ENCODE assay signal across 26 cellular contexts in genomic region chr5:156693113-156693512, GRCh38.
"Had no signal": no experiment of that assay in that cellular context is flagged by ENCODE, and none has a peak within 500 bp of the region (broad histone marks: within the 10 kb centered on the region; RNA-seq: fewer than 3 reads in every experiment).

No MANE protein-coding gene starts in this region.

- H3K9me3 Mint-ChIP-seq: activated naive CD4-positive, alpha-beta T cell treated with anti-CD3 and anti-CD28 coated beads, Interleukin-2, amount 50 U/mL, for 24 hours; activated T-cell treated with anti-CD3 and anti-CD28 coated beads, Interleukin-2, amount 50 U/mL, for 24 hours; activated T-helper 1 cell treated with anti-CD3 and anti-CD28 coated beads, Interleukin-12 subunit alpha, Interleukin-12 subunit beta, Interleukin-2, Interleukin-4 antibody, amounts not matched to agents 30 ng/mL and 10 ng/mL and 1 ng/mL, durations not matched to agents 14 hours and 24 hours and 36 hours; T-helper 1 cell treated with Interleukin-12 subunit alpha and Interleukin-12 subunit beta and Interleukin-4 antibody, amounts not matched to agents 30 μg/mL and 1 μg/mL, for 36 hours had no signal

- ATAC-seq: activated CD8-positive, alpha-beta memory T cell treated with anti-CD3 and anti-CD28 coated beads, Interleukin-2, amount 10 ng/mL, durations not matched to agents 7 days and 5 days; Panc1; SK-N-SH treated with all-trans-retinoic acid at 6 μM for 48 hours; WTC11 had no signal

- H3K36me3 Mint-ChIP-seq: activated CD8-positive, alpha-beta memory T cell treated with anti-CD3 and anti-CD28 coated beads, Interleukin-2, amount 10 ng/mL, durations not matched to agents 7 days and 5 days; activated naive CD4-positive, alpha-beta T cell treated with anti-CD3 and anti-CD28 coated beads, Interleukin-2, amount 50 U/mL, for 24 hours; WTC11 had no signal

- H3K27ac Mint-ChIP-seq: activated CD8-positive, alpha-beta memory T cell treated with anti-CD3 and anti-CD28 coated beads, Interleukin-2, amount 10 ng/mL, durations not matched to agents 7 days and 5 days; activated naive CD4-positive, alpha-beta T cell treated with anti-CD3 and anti-CD28 coated beads, Interleukin-2, amount 50 U/mL, for 24 hours; activated T-cell treated with anti-CD3 and anti-CD28 coated beads, Interleukin-2, amount 50 U/mL, for 24 hours; activated T-helper 1 cell treated with anti-CD3 and anti-CD28 coated beads, Interleukin-12 subunit alpha, Interleukin-12 subunit beta, Interleukin-2, Interleukin-4 antibody, amounts not matched to agents 30 ng/mL and 10 ng/mL and 1 ng/mL, durations not matched to agents 14 hours and 24 hours and 36 hours; T-helper 1 cell treated with Interleukin-12 subunit alpha and Interleukin-12 subunit beta and Interleukin-4 antibody, amounts not matched to agents 30 μg/mL and 1 μg/mL, for 36 hours; WTC11 had no signal

- H3K27me3 ChIP-seq: SJSA1 had no signal

- H3K27ac ChIP-seq: SJSA1 had no signal

- H3K4me1 ChIP-seq: SJSA1 had no signal

- H3K9me3 ChIP-seq: SJSA1 had no signal

- H3K4me3 Mint-ChIP-seq: activated CD8-positive, alpha-beta memory T cell treated with anti-CD3 and anti-CD28 coated beads, Interleukin-2, amount 10 ng/mL, durations not matched to agents 7 days and 5 days; activated naive CD4-positive, alpha-beta T cell treated with anti-CD3 and anti-CD28 coated beads, Interleukin-2, amount 50 U/mL, for 24 hours; activated T-cell treated with anti-CD3 and anti-CD28 coated beads, Interleukin-2, amount 50 U/mL, for 24 hours; activated T-helper 1 cell treated with anti-CD3 and anti-CD28 coated beads, Interleukin-12 subunit alpha, Interleukin-12 subunit beta, Interleukin-2, Interleukin-4 antibody, amounts not matched to agents 30 ng/mL and 10 ng/mL and 1 ng/mL, durations not matched to agents 14 hours and 24 hours and 36 hours; T-helper 1 cell treated with Interleukin-12 subunit alpha and Interleukin-12 subunit beta and Interleukin-4 antibody, amounts not matched to agents 30 μg/mL and 1 μg/mL, for 36 hours; WTC11 had no signal

- H3K36me3 ChIP-seq: SJSA1 had no signal

- H3K4me1 Mint-ChIP-seq: activated CD8-positive, alpha-beta memory T cell treated with anti-CD3 and anti-CD28 coated beads, Interleukin-2, amount 10 ng/mL, durations not matched to agents 7 days and 5 days; activated naive CD4-positive, alpha-beta T cell treated with anti-CD3 and anti-CD28 coated beads, Interleukin-2, amount 50 U/mL, for 24 hours had no signal

- DNase-seq: activated CD4-positive, alpha-beta T cell treated with anti-CD3 and anti-CD28 coated beads for 48 hours; activated CD4-positive, alpha-beta T cell treated with anti-CD3 and anti-CD28 coated beads, Interleukin-2, amount 50 U/mL, for 48 hours; activated CD4-positive, CD25-positive, alpha-beta regulatory T cell treated with anti-CD3 and anti-CD28 coated beads, Interleukin-2, amount 50 U/mL, for 72 hours; activated CD8-positive, alpha-beta memory T cell treated with anti-CD3 and anti-CD28 coated beads, Interleukin-2, amount 10 ng/mL, durations not matched to agents 7 days and 5 days; activated effector memory CD4-positive, alpha-beta T cell treated with Interleukin-2 at 50 U/mL for 16 hours; activated naive CD4-positive, alpha-beta T cell; activated T-cell treated with anti-CD3 and anti-CD28 coated beads, Interleukin-2, amount 50 U/mL, for 24 hours; aorta; central memory CD4-positive, alpha-beta T cell; NCI-H1092; NCI-H1417; NCI-H1694; NCI-H2029; NCI-H2107; NCI-H2171 treated with DMSO at 0.1 percent for 48 hours; NCI-H226; NCI-H526; NCI-H82; SHP77 had no signal

- H3K4me3 ChIP-seq: SJSA1 had no signal
